ENCODE assay signal across 8 cellular contexts in genomic region chr3:85384372-85384771, GRCh38.
"Had no signal": no experiment of that assay in that cellular context is flagged by ENCODE, and none has a peak within 500 bp of the region (broad histone marks: within the 10 kb centered on the region; RNA-seq: fewer than 3 reads in every experiment).

No MANE protein-coding gene starts in this region.

- ATAC-seq: HCT116, HepG2 had no signal

- H3K36me3 ChIP-seq: HAP-1 had no signal

- H3K4me1 ChIP-seq: HAP-1 had no signal

- DNase-seq: GM23248, GOT3, H7, HFFc6 had no signal

- H3K4me3 ChIP-seq: GM23248, HAP-1 had no signal

- H3K27ac ChIP-seq: GM23248, HL-60 had no signal

- H3K9me3 ChIP-seq: HAP-1 had no signal
